In the genomic region with DNA sequence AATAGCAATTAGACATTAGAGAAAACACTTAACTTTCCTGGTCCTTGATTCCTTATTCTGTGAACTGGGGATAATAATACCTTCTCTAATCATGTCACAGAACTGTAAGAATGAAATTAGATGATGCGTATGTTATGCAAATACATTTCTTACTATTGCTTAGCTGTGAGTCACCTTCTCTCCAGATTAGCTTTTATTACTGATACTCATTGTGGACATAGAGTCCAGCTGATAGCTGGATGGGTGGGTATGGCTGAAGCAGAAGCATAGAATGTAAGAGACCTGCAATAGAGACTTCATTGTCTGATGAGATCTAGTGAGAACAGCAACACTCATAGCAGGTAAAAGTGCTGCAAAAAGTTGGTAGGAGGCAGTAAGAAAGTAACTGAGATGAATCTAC, we compare ENCODE assay signal across 2 cellular contexts.
A peak's percentile ranks its signal among the peaks of the same experiment; 100 is the strongest.
TF ChIP-seq lines count a peak whose summit lies in the region.

No MANE protein-coding gene starts in this region.

TF ChIP-seq in IMR-90, 13 proteins besides CTCF, POLR2A, EP300 and RAD21 (continued from another document):
- TF ChIP-seq CEBPB (IDR thresholded peaks at IDR 0.05; ENCODE audit: low read depth, low read length) (peak; percentile 36; the same call in 1 of the 2 replicates), MXI1 (IDR thresholded peaks at IDR 0.05; ENCODE audit: borderline replicate concordance, low read depth, low read length) (no peak), NFE2L2 (IDR thresholded peaks at IDR 0.05; ENCODE audit: low read depth, low read length) (no peak)
- TF ChIP-seq, protein P1, sequence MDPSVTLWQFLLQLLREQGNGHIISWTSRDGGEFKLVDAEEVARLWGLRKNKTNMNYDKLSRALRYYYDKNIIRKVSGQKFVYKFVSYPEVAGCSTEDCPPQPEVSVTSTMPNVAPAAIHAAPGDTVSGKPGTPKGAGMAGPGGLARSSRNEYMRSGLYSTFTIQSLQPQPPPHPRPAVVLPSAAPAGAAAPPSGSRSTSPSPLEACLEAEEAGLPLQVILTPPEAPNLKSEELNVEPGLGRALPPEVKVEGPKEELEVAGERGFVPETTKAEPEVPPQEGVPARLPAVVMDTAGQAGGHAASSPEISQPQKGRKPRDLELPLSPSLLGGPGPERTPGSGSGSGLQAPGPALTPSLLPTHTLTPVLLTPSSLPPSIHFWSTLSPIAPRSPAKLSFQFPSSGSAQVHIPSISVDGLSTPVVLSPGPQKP (IDR thresholded peaks at IDR 0.05; ENCODE audit: borderline replicate concordance, low read depth, low read length) = no peak
- TF ChIP-seq, protein P2, sequence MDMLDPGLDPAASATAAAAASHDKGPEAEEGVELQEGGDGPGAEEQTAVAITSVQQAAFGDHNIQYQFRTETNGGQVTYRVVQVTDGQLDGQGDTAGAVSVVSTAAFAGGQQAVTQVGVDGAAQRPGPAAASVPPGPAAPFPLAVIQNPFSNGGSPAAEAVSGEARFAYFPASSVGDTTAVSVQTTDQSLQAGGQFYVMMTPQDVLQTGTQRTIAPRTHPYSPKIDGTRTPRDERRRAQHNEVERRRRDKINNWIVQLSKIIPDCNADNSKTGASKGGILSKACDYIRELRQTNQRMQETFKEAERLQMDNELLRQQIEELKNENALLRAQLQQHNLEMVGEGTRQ (IDR thresholded peaks at IDR 0.05; ENCODE audit: low read depth, low read length) = no peak

TF ChIP-seq in HEK293T, 16 proteins besides CTCF, POLR2A, EP300 and RAD21 (continued from another document):
- TF ChIP-seq ARNT (IDR thresholded peaks at IDR 0.05) = no peak
- TF ChIP-seq NFRKB (IDR thresholded peaks at IDR 0.05) = no peak
- no peak for TF ChIP-seq ZNF384 (IDR thresholded peaks at IDR 0.05)
- no peak for TF ChIP-seq TARDBP (IDR thresholded peaks at IDR 0.05)
- TF ChIP-seq, protein P3, sequence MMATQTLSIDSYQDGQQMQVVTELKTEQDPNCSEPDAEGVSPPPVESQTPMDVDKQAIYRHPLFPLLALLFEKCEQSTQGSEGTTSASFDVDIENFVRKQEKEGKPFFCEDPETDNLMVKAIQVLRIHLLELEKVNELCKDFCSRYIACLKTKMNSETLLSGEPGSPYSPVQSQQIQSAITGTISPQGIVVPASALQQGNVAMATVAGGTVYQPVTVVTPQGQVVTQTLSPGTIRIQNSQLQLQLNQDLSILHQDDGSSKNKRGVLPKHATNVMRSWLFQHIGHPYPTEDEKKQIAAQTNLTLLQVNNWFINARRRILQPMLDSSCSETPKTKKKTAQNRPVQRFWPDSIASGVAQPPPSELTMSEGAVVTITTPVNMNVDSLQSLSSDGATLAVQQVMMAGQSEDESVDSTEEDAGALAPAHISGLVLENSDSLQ (IDR thresholded peaks at IDR 0.05) = no peak
- no peak for TF ChIP-seq FOXK2 (IDR thresholded peaks at IDR 0.05)
- no peak for TF ChIP-seq CTBP1 (IDR thresholded peaks at IDR 0.05; ENCODE audit: borderline replicate concordance)
